ENCODE assay signal across 8 cellular contexts in genomic region chr11:88535916-88536547, GRCh38.
DNase-seq lines count a peak whose midpoint lies in the region; ATAC-seq, FAIRE-seq and TF ChIP-seq lines count a peak whose summit lies in the region.

No MANE protein-coding gene starts in this region.

- H3K4me3 Mint-ChIP-seq in activated CD4-positive, alpha-beta T cell treated with anti-CD3 and anti-CD28 coated beads, Interleukin-2, amount 10 ng/mL, durations not matched to agents 7 days and 5 days, result no peak overlapping the region

- TF ChIP-seq CTCF in AG09309 (IDR thresholded peaks at IDR 0.05; ENCODE audit: control insufficient read depth, insufficient read depth, low read depth, low read length, missing control alignments) (no peak), endothelial cell of umbilical vein (IDR thresholded peaks at IDR 0.05; ENCODE audit: extremely low read depth in 1 of 2, insufficient read depth in 1 of 2, low read depth in 1 of 2, low read length in 2 of 2) (no peak), thoracic aorta (IDR thresholded peaks at IDR 0.05) (no peak)

- no peak overlapping the region for H3K4me3 ChIP-seq in AG09309 (ENCODE audit: control insufficient read depth, low read depth, low read length)
- no peak overlapping the region for H3K4me3 ChIP-seq in endothelial cell of umbilical vein (replicated peaks in 1 of 3; ENCODE audit: insufficient read depth in 1 of 3, low read depth in 1 of 3, low read length in 3 of 3)
- H3K4me3 ChIP-seq in thoracic aorta, result no peak overlapping the region

- H3K27ac Mint-ChIP-seq in activated CD4-positive, alpha-beta T cell treated with anti-CD3 and anti-CD28 coated beads, Interleukin-2, amount 10 ng/mL, durations not matched to agents 7 days and 5 days, result no peak overlapping the region

- peaks cover 1% of the 10 kb centered on the region for H3K27me3 Mint-ChIP-seq in activated CD4-positive, alpha-beta T cell treated with anti-CD3 and anti-CD28 coated beads, Interleukin-2, amount 10 ng/mL, durations not matched to agents 7 days and 5 days

- TF ChIP-seq POLR2A in endothelial cell of umbilical vein (IDR thresholded peaks at IDR 0.05; ENCODE audit: low read depth, low read length), result peak; percentile 25

- H2AFZ ChIP-seq in endothelial cell of umbilical vein (ENCODE audit: low read depth, low read length), result no peak overlapping the region

- H3K36me3 Mint-ChIP-seq in activated CD4-positive, alpha-beta T cell treated with anti-CD3 and anti-CD28 coated beads, Interleukin-2, amount 10 ng/mL, durations not matched to agents 7 days and 5 days (ENCODE audit: low read depth), result peaks cover 2% of the 10 kb centered on the region

- H3K4me1 ChIP-seq in endothelial cell of umbilical vein (ENCODE audit: control insufficient read depth, extremely low read depth, insufficient read depth, low read length) (peaks cover 37% of the 10 kb centered on the region), thoracic aorta (ENCODE audit: control insufficient read depth in 1 of 2, low read depth in 2 of 2) (peaks cover 6 to 8% of the 10 kb centered on the region in 2 donors)

- peak overlapping the region; percentile 72 for H3K9ac ChIP-seq in endothelial cell of umbilical vein (replicated peaks; ENCODE audit: extremely low read depth, insufficient read depth, low read length)

- BruUV-seq in endothelial cell of umbilical vein (replicated peaks; lab: Mats Ljungman, UMichigan), result TSS peak; percentile 98

- DNase-seq in AG09309 (ENCODE audit: low read depth), result peak; percentile 73
- peak; percentile 67 for DNase-seq in HTR-8/SVneo (ENCODE audit: insufficient read length, low spot score)
- peak; percentile 92 for DNase-seq in endothelial cell of umbilical vein (ENCODE audit: low read depth, low spot score)
- DNase-seq in thoracic aorta (ENCODE audit: low spot score), result no peak
- DNase-seq in NCI-H345 treated with DMSO at 0.1 percent for 48 hours (lab: John Stamatoyannopoulos, UW; ENCODE audit: unreplicated experiment), result no peak
- DNase-seq in activated CD4-positive, alpha-beta T cell treated with anti-CD3 and anti-CD28 coated beads, Interleukin-2, amount 10 ng/mL, durations not matched to agents 7 days and 5 days, result no peak
- no peak for DNase-seq in NCI-H526 treated with DMSO at 0.1 percent for 48 hours (lab: John Stamatoyannopoulos, UW)

- H3K4me1 Mint-ChIP-seq in activated CD4-positive, alpha-beta T cell treated with anti-CD3 and anti-CD28 coated beads, Interleukin-2, amount 10 ng/mL, durations not matched to agents 7 days and 5 days, result peaks cover 18% of the 10 kb centered on the region

- no peaks in the 10 kb centered on the region for H3K9me3 ChIP-seq in endothelial cell of umbilical vein (replicated peaks; ENCODE audit: control insufficient read depth, insufficient read depth, low read length)
- no peaks in the 10 kb centered on the region for H3K9me3 ChIP-seq in thoracic aorta

- FAIRE-seq in HTR-8/SVneo (lab: Jason Lieb, UNC), result peak; percentile 42
- peak; percentile 96 for FAIRE-seq in endothelial cell of umbilical vein (lab: Jason Lieb, UNC)

- POLR2A ChIA-PET in endothelial cell of umbilical vein (lab: Charles Lee), result interaction anchor here (0.5 to 1.0 kb wide), 4 partner anchors 19 to 200 kb away, joined by 3 to 5 read pairs (median 4); partner anchors contain the start of gene CTSC
- POLR2A ChIA-PET in activated CD4-positive, alpha-beta T cell treated with anti-CD3 and anti-CD28 coated beads, Interleukin-2, amount 10 ng/mL, durations not matched to agents 7 days and 5 days (lab: Charles Lee), result no interaction called here

- ATAC-seq in GM21360 (IDR thresholded peaks at IDR 0.05; ENCODE audit: unreplicated experiment), result peak; percentile 89
- ATAC-seq in thoracic aorta (ENCODE audit: insufficient number of reproducible peaks, low FRiP score, low read depth), result peak; percentile 88

- dilution Hi-C loops in endothelial cell of umbilical vein (cut with MboI; ENCODE audit: extremely low pct_ligation_motif_present, low sequenced_read_pairs), result no loop called here

- H3K27ac ChIP-seq in endothelial cell of umbilical vein (ENCODE audit: insufficient read depth, low read depth, low read length), result peak overlapping the region; percentile 88
- H3K27ac ChIP-seq in thoracic aorta, result no peak overlapping the region

- H3K27me3 ChIP-seq in endothelial cell of umbilical vein (ENCODE audit: control insufficient read depth in 2 of 2, insufficient read depth in 2 of 2, low read length in 2 of 2) (no peaks in the 10 kb centered on the region), thoracic aorta (replicated peaks; ENCODE audit: insufficient read depth) (no peaks in the 10 kb centered on the region)

- H4K20me1 ChIP-seq in endothelial cell of umbilical vein (replicated peaks; ENCODE audit: control insufficient read depth, extremely low read depth, insufficient read depth, low read length), result no peaks in the 10 kb centered on the region

- H3K36me3 ChIP-seq in endothelial cell of umbilical vein (ENCODE audit: control insufficient read depth in 2 of 2, extremely low read depth in 1 of 2, insufficient read depth in 2 of 2, low read length in 2 of 2), result no peaks in the 10 kb centered on the region
- H3K36me3 ChIP-seq in thoracic aorta, result no peaks in the 10 kb centered on the region

- intact Hi-C loops in endothelial cell of umbilical vein (cut with micrococcal nuclease), result loop anchor here (1.0 to 5.0 kb wide), 5 partner anchors 19 to 254 kb away; partner anchors contain the start of gene CTSC

- peaks cover 9% of the 10 kb centered on the region for H3K9me3 Mint-ChIP-seq in activated CD4-positive, alpha-beta T cell treated with anti-CD3 and anti-CD28 coated beads, Interleukin-2, amount 10 ng/mL, durations not matched to agents 7 days and 5 days

- no peaks in the 10 kb centered on the region for H3K9me1 ChIP-seq in endothelial cell of umbilical vein (replicated peaks; ENCODE audit: control insufficient read depth, extremely low read depth, insufficient read depth, low read length)

- CTCF ChIA-PET in endothelial cell of umbilical vein (lab: Charles Lee), result interaction anchor here (0.6 to 4.2 kb wide), 9 partner anchors 8 to 520 kb away, joined by 3 to 27 read pairs (median 3); no protein-coding TSS in a partner anchor
- CTCF ChIA-PET in activated CD4-positive, alpha-beta T cell treated with anti-CD3 and anti-CD28 coated beads, Interleukin-2, amount 10 ng/mL, durations not matched to agents 7 days and 5 days (lab: Charles Lee), result interaction anchor here (1.0 to 2.2 kb wide), 7 partner anchors 8 to 432 kb away, joined by 3 to 5 read pairs (median 4); no protein-coding TSS in a partner anchor

- H3K4me2 ChIP-seq in endothelial cell of umbilical vein (ENCODE audit: insufficient read depth, low read length), result peak overlapping the region; percentile 83

- no peaks in the 10 kb centered on the region for H3K79me2 ChIP-seq in endothelial cell of umbilical vein (ENCODE audit: control insufficient read depth, insufficient read depth, low read length)

TF ChIP-seq in endothelial cell of umbilical vein, 7 proteins besides CTCF, POLR2A, EP300 and RAD21:
- TF ChIP-seq MAX (IDR thresholded peaks at IDR 0.05; ENCODE audit: insufficient read depth, insufficient read length) (no peak), JUN (IDR thresholded peaks at IDR 0.05; ENCODE audit: borderline replicate concordance, insufficient read depth, insufficient read length, low read depth) (peak; percentile 98), FOS (IDR thresholded peaks at IDR 0.05; ENCODE audit: borderline replicate concordance, insufficient read depth, low read length) (peak; percentile 93), MYC (IDR thresholded peaks at IDR 0.05; ENCODE audit: low read depth, low read length) (no peak), EZH2 (IDR thresholded peaks at IDR 0.05; ENCODE audit: borderline replicate concordance, low read depth, low read length, severe bottlenecking) (no peak), POLR2AphosphoS5 (IDR thresholded peaks at IDR 0.05; ENCODE audit: insufficient read depth, low read depth, low read length) (peak; percentile 50)

Comparison
In these comparisons a context has a peak if more than half of its experiments do, and no peak if none do; other contexts are left out.
1. DNase-seq: peak in AG09309 (single experiment), HTR-8/SVneo (single experiment) and endothelial cell of umbilical vein (single experiment); none in thoracic aorta (single experiment), NCI-H345 treated with DMSO at 0.1 percent for 48 hours (single experiment), activated CD4-positive, alpha-beta T cell treated with anti-CD3 and anti-CD28 coated beads, Interleukin-2, amount 10 ng/mL, durations not matched to agents 7 days and 5 days (single experiment) and NCI-H526 treated with DMSO at 0.1 percent for 48 hours (single experiment).